In the genomic region with DNA sequence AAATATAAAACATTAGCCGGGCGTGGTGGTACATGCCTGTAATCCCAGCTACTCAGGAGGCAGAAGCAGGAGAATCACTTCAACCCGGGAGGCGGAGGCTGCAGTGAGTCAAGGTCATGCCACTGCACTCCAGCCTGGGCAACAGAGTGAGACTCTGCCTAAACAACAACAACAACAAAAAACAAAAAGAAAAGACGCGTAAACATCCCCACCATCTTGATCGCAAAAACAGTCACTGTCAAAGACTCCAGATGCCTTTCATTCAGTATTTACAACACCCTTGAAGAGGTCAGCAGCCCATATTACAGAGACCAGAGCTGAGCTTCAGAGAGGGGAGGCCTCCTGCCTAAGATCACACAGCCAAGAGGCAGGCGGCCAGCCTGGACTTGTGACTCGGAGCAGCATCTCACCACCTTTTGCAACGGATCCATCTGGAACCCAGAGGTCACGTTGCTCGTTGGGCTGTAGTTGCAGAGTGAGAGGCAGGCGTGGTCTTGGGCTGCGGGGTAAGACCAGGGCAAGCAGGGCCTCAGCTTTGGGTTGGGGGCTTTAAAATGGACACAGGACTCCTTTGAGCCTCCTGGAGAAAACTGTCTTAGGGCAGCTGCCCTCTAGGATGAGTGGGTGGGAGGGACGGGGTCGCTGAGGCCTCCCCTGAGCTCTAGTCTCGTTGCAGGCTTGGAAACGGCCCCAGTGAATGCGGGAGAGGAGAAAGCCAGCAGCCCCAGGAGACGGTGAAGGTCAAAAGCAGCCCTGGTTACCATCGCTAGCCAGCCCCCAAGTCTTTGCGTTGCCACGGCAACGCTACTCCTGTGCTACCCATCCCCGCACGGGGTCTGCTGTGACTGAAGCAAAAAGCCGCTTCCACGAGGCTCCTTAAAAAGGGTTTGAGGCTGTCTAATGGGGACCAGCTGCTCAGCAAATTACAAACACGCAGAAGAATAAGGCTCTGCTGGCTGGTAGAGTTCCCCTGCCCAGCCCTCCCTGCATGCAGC, we compare ENCODE assay signal across 16 cellular contexts. TPM values are rescaled to one million over a fixed set of nuclear protein-coding genes. Genes with fewer than 3 reads are reported as not detected.
A peak's percentile ranks its signal among the peaks of the same experiment; 100 is the strongest.
DNase-seq lines count a peak whose midpoint lies in the region; ATAC-seq and TF ChIP-seq lines count a peak whose summit lies in the region.
"Had no signal": no experiment of that assay in that cellular context is flagged by ENCODE, and none has a peak within 500 bp of the region (broad histone marks: within the 10 kb centered on the region; RNA-seq: fewer than 3 reads in every experiment).

No MANE protein-coding gene starts in this region.

- 41% methylated on average over 9 of the region's 29 CpGs; no CpG with 5 or more reads in 1 of the 2 experiments for WGBS in IMR-90 (ENCODE audit: extremely low coverage in 2 of 2, insufficient read length in 1 of 2), 2 experiments
- 71 to 80% methylated on average over 25 to 29 of the region's 29 CpGs for WGBS in endodermal cell (ENCODE audit: insufficient coverage in 1 of 2, insufficient read length in 1 of 2), 2 experiments
- WGBS in neuronal stem cell (ENCODE audit: extremely low coverage in 2 of 2, insufficient read length in 2 of 2, insufficient replicate concordance in 1 of 2), 2 donors: no CpG with 5 or more reads among the region's 29 CpGs

- dilution Hi-C loops in IMR-90 (cut with HindIII; ENCODE audit: low sequenced_read_pairs, unreplicated experiment): no loop called here

- H2AK5ac ChIP-seq in IMR-90 (ENCODE audit: low read depth, low read length) (peak overlapping the region; percentile 35), neuronal stem cell (ENCODE audit: low read depth, low read length) (peak overlapping the region; percentile 88)

- H2BK120ac ChIP-seq in IMR-90 (ENCODE audit: low read depth, low read length) (no peak overlapping the region; the same call in 1 of the 2 replicates), neuronal stem cell (ENCODE audit: low read depth, low read length) (no peak overlapping the region)

- BruUV-seq in IMR-90 (replicated peaks; lab: Mats Ljungman, UMichigan) (no TSS peak), Caco-2 (replicated peaks; lab: Mats Ljungman, UMichigan) (no TSS peak)

- peak overlapping the region; percentile 45 for H2AK9ac ChIP-seq in IMR-90 (replicated peaks; ENCODE audit: low read depth, low read length, poor library complexity)

- H4K91ac ChIP-seq in IMR-90 (ENCODE audit: insufficient read depth, low read depth, low read length): no peak overlapping the region
- H4K91ac ChIP-seq in neuronal stem cell (ENCODE audit: low read depth, low read length, poor library complexity): no peak overlapping the region

- H3K4me1 Mint-ChIP-seq in endodermal cell (peaks cover 12% of the 10 kb centered on the region), Caco-2 (ENCODE audit: low read depth, unreplicated experiment) (peaks cover under 1% of the 10 kb centered on the region)

- H3K4me1 ChIP-seq in BLaER1 treated with 17β-estradiol and CSF1 and Interleukin-3, amounts not matched to agents 10 nM and 100 nM: peaks cover 16 to 38% (median 32%) of the 10 kb centered on the region in 10 experiments
- peaks cover 20% of the 10 kb centered on the region for H3K4me1 ChIP-seq in IMR-90 (ENCODE audit: control insufficient read depth, insufficient read depth, low read length)
- no peaks in the 10 kb centered on the region for H3K4me1 ChIP-seq in endodermal cell (ENCODE audit: control insufficient read depth, insufficient read depth, low read length)
- H3K4me1 ChIP-seq in neuronal stem cell (ENCODE audit: control insufficient read depth in 2 of 2, insufficient read depth in 1 of 2, low read depth in 1 of 2, low read length in 2 of 2): peaks cover 8 to 36% of the 10 kb centered on the region in 2 donors
- peaks cover 5% of the 10 kb centered on the region for H3K4me1 ChIP-seq in Caco-2
- H3K4me1 ChIP-seq in tibial artery: peaks cover 0 to 4% (median 0%) of the 10 kb centered on the region in 4 donors

- DNase-seq in IMR-90 (no peak), endodermal cell (no peak), neuronal stem cell (ENCODE audit: low spot score) (no peak), Caco-2 (no peak), tibial artery (no peak), putamen (ENCODE audit: low spot score) (no peak)
- DNase-seq: activated CD4-positive, alpha-beta T cell treated with anti-CD3 and anti-CD28 coated beads for 1 hour; activated gamma-delta T cell treated with Interleukin-2 at 50 U/mL for 16 hours; DMS79 treated with DMSO at 0.1 percent for 48 hours; islet precursor cell; NK-92 treated with Interleukin-12 subunit alpha and Interleukin-12 subunit beta, amount 100 ng/mL, for 24 hours; stimulated activated CD4-positive, alpha-beta T cell treated with anti-CD3 and anti-CD28 coated beads, Interleukin-4, amount 100 ng/mL, for 4 hours had no signal

- no peaks in the 10 kb centered on the region for H3K27me3 Mint-ChIP-seq in endodermal cell (ENCODE audit: insufficient read depth)
- H3K27me3 Mint-ChIP-seq in Caco-2 (ENCODE audit: insufficient read depth, unreplicated experiment): no peaks in the 10 kb centered on the region

- H3K4me3 Mint-ChIP-seq in endodermal cell (no peak overlapping the region), Caco-2 (ENCODE audit: unreplicated experiment) (no peak overlapping the region)
- H3K4me3 Mint-ChIP-seq: T-helper 1 cell treated with Interleukin-12 subunit alpha and Interleukin-12 subunit beta and Interleukin-4 antibody, amounts not matched to agents 30 μg/mL and 1 μg/mL, for 36 hours had no signal

- H3K18ac ChIP-seq in IMR-90 (ENCODE audit: low read depth, low read length) (no peak overlapping the region; the same call in 1 of the 2 replicates), neuronal stem cell (ENCODE audit: low read length) (peak overlapping the region; percentile 44)

- TF ChIP-seq RAD21 in IMR-90 (IDR thresholded peaks at IDR 0.05; ENCODE audit: low read length): no peak

- H3K4me3 ChIP-seq in BLaER1 treated with 17β-estradiol and CSF1 and Interleukin-3, amounts not matched to agents 10 nM and 100 nM: no peak overlapping the region
- no peak overlapping the region for H3K4me3 ChIP-seq in IMR-90 (ENCODE audit: insufficient read depth, low read depth, low read length)
- H3K4me3 ChIP-seq in endodermal cell (ENCODE audit: low read length): no peak overlapping the region
- H3K4me3 ChIP-seq in neuronal stem cell (ENCODE audit: low read length in 2 of 2): no peak overlapping the region
- no peak overlapping the region for H3K4me3 ChIP-seq in Caco-2 (ENCODE audit: low read depth, low read length)
- H3K4me3 ChIP-seq in tibial artery: no peak overlapping the region
- H3K4me3 ChIP-seq: coronary artery had no signal

- H2BK15ac ChIP-seq in IMR-90 (ENCODE audit: low read depth, low read length) (no peak overlapping the region), neuronal stem cell (ENCODE audit: low read length) (peak overlapping the region; percentile 34)

- no peaks in the 10 kb centered on the region for H3K36me3 Mint-ChIP-seq in endodermal cell (ENCODE audit: low read depth)
- H3K36me3 Mint-ChIP-seq in Caco-2 (ENCODE audit: insufficient read depth, unreplicated experiment): no peaks in the 10 kb centered on the region

- no peak overlapping the region for H3K56ac ChIP-seq in IMR-90 (ENCODE audit: extremely low read depth, insufficient read depth, low read length)

- H4K8ac ChIP-seq in IMR-90 (ENCODE audit: low read depth in 2 of 2, low read length in 2 of 2) (no peak overlapping the region), neuronal stem cell (ENCODE audit: low read depth, low read length) (no peak overlapping the region)

- no peaks in the 10 kb centered on the region for H4K20me1 ChIP-seq in BLaER1 treated with 17β-estradiol and CSF1 and Interleukin-3, amounts not matched to agents 10 nM and 100 nM
- no peaks in the 10 kb centered on the region for H4K20me1 ChIP-seq in IMR-90 (ENCODE audit: insufficient read depth, low read length)

- H3K14ac ChIP-seq in IMR-90 (replicated peaks; ENCODE audit: low read depth, low read length): no peak overlapping the region
- H3K14ac ChIP-seq in neuronal stem cell (ENCODE audit: low read length): no peak overlapping the region

- no peak overlapping the region for H2BK20ac ChIP-seq in IMR-90 (ENCODE audit: low read depth, low read length)

- peak overlapping the region in 3 of 11 experiments; percentile 77 to 85 (median 82); a peak in 5 of 22 replicates for H3K27ac ChIP-seq in BLaER1 treated with 17β-estradiol and CSF1 and Interleukin-3, amounts not matched to agents 10 nM and 100 nM
- H3K27ac ChIP-seq in IMR-90 (ENCODE audit: insufficient read depth, low read length): no peak overlapping the region
- H3K27ac ChIP-seq in endodermal cell (ENCODE audit: low read depth, low read length): peak overlapping the region; percentile 79
- H3K27ac ChIP-seq in neuronal stem cell (replicated peaks; ENCODE audit: low read length): no peak overlapping the region
- H3K27ac ChIP-seq in tibial artery: no peak overlapping the region
- H3K27ac ChIP-seq: C4-2B, coronary artery had no signal

- peaks cover 19% of the 10 kb centered on the region for H3K9me3 Mint-ChIP-seq in endodermal cell
- no peaks in the 10 kb centered on the region for H3K9me3 Mint-ChIP-seq in Caco-2 (ENCODE audit: unreplicated experiment)

- H3K27ac Mint-ChIP-seq in endodermal cell: no peak overlapping the region
- H3K27ac Mint-ChIP-seq in Caco-2 (ENCODE audit: unreplicated experiment): no peak overlapping the region
- H3K27ac Mint-ChIP-seq: T-helper 1 cell treated with Interleukin-12 subunit alpha and Interleukin-12 subunit beta and Interleukin-4 antibody, amounts not matched to agents 30 μg/mL and 1 μg/mL, for 36 hours had no signal

- in situ Hi-C loops in IMR-90 (cut with MboI; ENCODE audit: low sequenced_read_pairs): loop anchor here (25.0 kb wide), 1 partner anchor 466 kb away; no protein-coding TSS in a partner anchor

- no peaks in the 10 kb centered on the region for H3K79me1 ChIP-seq in IMR-90 (ENCODE audit: low read depth in 1 of 2, low read length in 2 of 2)
- H3K79me1 ChIP-seq in neuronal stem cell (ENCODE audit: low read depth, low read length): no peaks in the 10 kb centered on the region

- POLR2A ChIA-PET in IMR-90 (lab: Charles Lee; ENCODE audit: unreplicated experiment): interaction anchor here (0.5 kb wide), 1 partner anchor 88 kb away, joined by 3 read pairs; no protein-coding TSS in a partner anchor
- POLR2A ChIA-PET in Caco-2 (lab: Charles Lee): no interaction called here

- H2BK12ac ChIP-seq in neuronal stem cell (ENCODE audit: low read length): peak overlapping the region; percentile 30

- no peaks in the 10 kb centered on the region for H3K9me1 ChIP-seq in IMR-90 (ENCODE audit: insufficient read depth, low read length)

- H3K36me3 ChIP-seq in BLaER1 treated with 17β-estradiol and CSF1 and Interleukin-3, amounts not matched to agents 10 nM and 100 nM: peaks cover 0 to 8% (median 0%) of the 10 kb centered on the region in 11 experiments; a peak in 3 of 22 replicates
- no peaks in the 10 kb centered on the region for H3K36me3 ChIP-seq in IMR-90 (ENCODE audit: control insufficient read depth, insufficient read depth, low read length)
- no peaks in the 10 kb centered on the region for H3K36me3 ChIP-seq in endodermal cell (ENCODE audit: control insufficient read depth, insufficient read depth, low read length)
- H3K36me3 ChIP-seq in neuronal stem cell (replicated peaks in 1 of 2; ENCODE audit: control insufficient read depth in 2 of 2, insufficient read depth in 2 of 2, low read length in 2 of 2): no peaks in the 10 kb centered on the region
- H3K36me3 ChIP-seq in Caco-2 (ENCODE audit: control insufficient read depth, insufficient read depth, low read length): no peaks in the 10 kb centered on the region
- no peaks in the 10 kb centered on the region for H3K36me3 ChIP-seq in tibial artery

- intact Hi-C loops in IMR-90 (cut with micrococcal nuclease): no loop called here
- intact Hi-C loops in Caco-2 (cut with micrococcal nuclease; ENCODE audit: unreplicated experiment): no loop called here
- intact Hi-C loops in tibial artery (cut with DNase I; ENCODE audit: low total_unique reads): no loop called here

- peak overlapping the region; percentile 2; the same call in 1 of the 2 replicates for H4K5ac ChIP-seq in IMR-90 (ENCODE audit: low read depth, low read length)

- H3K27me3 ChIP-seq in BLaER1 treated with 17β-estradiol and CSF1 and Interleukin-3, amounts not matched to agents 10 nM and 100 nM: no peaks in the 10 kb centered on the region
- H3K27me3 ChIP-seq in IMR-90 (ENCODE audit: control insufficient read depth, insufficient read depth, low read length) (no peaks in the 10 kb centered on the region; the same call in 1 of the 2 replicates), endodermal cell (ENCODE audit: control insufficient read depth, insufficient read depth, low read length, poor library complexity, severe bottlenecking) (no peaks in the 10 kb centered on the region), neuronal stem cell (ENCODE audit: control insufficient read depth in 3 of 3, insufficient read depth in 3 of 3, low read depth in 1 of 3, low read length in 3 of 3) (no peaks in the 10 kb centered on the region), Caco-2 (replicated peaks; ENCODE audit: control insufficient read depth, insufficient read depth, low read length) (no peaks in the 10 kb centered on the region), tibial artery (peaks cover 0 to 7% of the 10 kb centered on the region in 2 donors)

- CTCF ChIA-PET in IMR-90 (lab: Yijun Ruan, JAX) (no interaction called here), Caco-2 (lab: Charles Lee) (interaction anchor here (0.6 kb wide), 1 partner anchor 9 kb away, joined by 5 read pairs; no protein-coding TSS in a partner anchor)

- H3K23ac ChIP-seq in IMR-90 (ENCODE audit: low read depth, low read length): no peak overlapping the region
- H3K23ac ChIP-seq in neuronal stem cell (ENCODE audit: low read depth, low read length, poor library complexity): peak overlapping the region; percentile 2

- ATAC-seq in IMR-90 (ENCODE audit: low read depth): no peak

- H3K4me2 ChIP-seq in BLaER1 treated with 17β-estradiol and CSF1 and Interleukin-3, amounts not matched to agents 10 nM and 100 nM: peak overlapping the region in 8 of 11 experiments; percentile 68 to 96 (median 90); a peak in 16 of 22 replicates
- H3K4me2 ChIP-seq in IMR-90 (ENCODE audit: low read depth, low read length) (no peak overlapping the region), neuronal stem cell (ENCODE audit: insufficient read depth, low read length, poor library complexity, severe bottlenecking) (no peak overlapping the region)

- no peak for TF ChIP-seq POLR2A in IMR-90 (IDR thresholded peaks at IDR 0.05; ENCODE audit: low read depth, low read length)

- H2AFZ ChIP-seq in IMR-90 (replicated peaks; ENCODE audit: low read length, poor library complexity) (no peak overlapping the region), neuronal stem cell (ENCODE audit: low read length) (peak overlapping the region; percentile 4)

- H3K9ac ChIP-seq in BLaER1 treated with 17β-estradiol and CSF1 and Interleukin-3, amounts not matched to agents 10 nM and 100 nM: peak overlapping the region in 1 of 11 experiments; percentile 79; a peak in 1 of 22 replicates
- H3K9ac ChIP-seq in IMR-90 (ENCODE audit: low read depth, low read length) (no peak overlapping the region), endodermal cell (ENCODE audit: extremely low read depth, low read length, poor library complexity, severe bottlenecking) (no peak overlapping the region), neuronal stem cell (ENCODE audit: low read depth, low read length, poor library complexity) (no peak overlapping the region)

- H2BK5ac ChIP-seq in IMR-90 (ENCODE audit: low read depth, low read length, poor library complexity, severe bottlenecking) (no peak overlapping the region), neuronal stem cell (ENCODE audit: low read length) (no peak overlapping the region)

- no peak overlapping the region for H3K4ac ChIP-seq in IMR-90 (ENCODE audit: low read depth, low read length)
- no peak overlapping the region for H3K4ac ChIP-seq in neuronal stem cell (ENCODE audit: low read length)

- no peak for TF ChIP-seq CTCF in IMR-90 (conservative IDR thresholded peaks at IDR 0.05; ENCODE audit: low read depth, low read length)
- no peak for TF ChIP-seq CTCF in endodermal cell (conservative IDR thresholded peaks at IDR 0.05)
- TF ChIP-seq CTCF in Caco-2 (IDR thresholded peaks at IDR 0.05; ENCODE audit: insufficient read depth in 1 of 2, low read depth in 1 of 2, low read length in 1 of 2, severe bottlenecking in 1 of 2, unreplicated experiment in 1 of 2): no peak
- no peak for TF ChIP-seq CTCF in tibial artery (IDR thresholded peaks at IDR 0.05)

- H3K9me3 ChIP-seq in BLaER1 treated with 17β-estradiol and CSF1 and Interleukin-3, amounts not matched to agents 10 nM and 100 nM (replicated peaks in 1 of 11): peaks cover 14 to 21% (median 17%) of the 10 kb centered on the region in 11 experiments
- peaks cover 15% of the 10 kb centered on the region for H3K9me3 ChIP-seq in IMR-90 (ENCODE audit: control insufficient read depth, insufficient read depth, low read length)
- H3K9me3 ChIP-seq in endodermal cell (ENCODE audit: control insufficient read depth, low read length): peaks cover 21% of the 10 kb centered on the region
- peaks cover 5 to 12% of the 10 kb centered on the region in 2 donors for H3K9me3 ChIP-seq in neuronal stem cell (replicated peaks in 1 of 2; ENCODE audit: control insufficient read depth in 2 of 2, insufficient read depth in 1 of 2, low read depth in 1 of 2, low read length in 2 of 2)
- H3K9me3 ChIP-seq in Caco-2: peaks cover 18% of the 10 kb centered on the region
- peaks cover 4 to 14% (median 14%) of the 10 kb centered on the region in 3 donors for H3K9me3 ChIP-seq in tibial artery

RNA-seq across cellular contexts. Expression of a gene that starts 26.1 kb away (rescaled TPM):
- total RNA-seq in IMR-90 (2012; rRNA removed) (33.7 and 34.7 TPM in 2 replicates), endodermal cell (10 to 100 TPM; 23.3 to 71.4 TPM), Caco-2 (2022) (65.4 and 68.1 TPM in 2 replicates)
- polyA plus RNA-seq in IMR-90 (2012; rRNA removed): 249 and 273 TPM in 2 replicates
- 146 and 259 TPM in 2 replicates for polyA plus RNA-seq in IMR-90 (2012; cell fraction: cytosol; rRNA removed)
- 165 and 308 TPM in 2 replicates for polyA plus RNA-seq in IMR-90 (2012; cell fraction: nucleus; rRNA removed; ENCODE audit: low replicate concordance)
- 51.4 TPM for polyA plus RNA-seq in endodermal cell (2013, experiment 1 of 2)
- polyA plus RNA-seq in endodermal cell (2013, experiment 2 of 2): 47.9 TPM
- 36.5 TPM for polyA plus RNA-seq in neuronal stem cell (2013, experiment 1 of 2)
- polyA plus RNA-seq in neuronal stem cell (2013, experiment 2 of 2): 36.6 TPM

RNA-seq across cellular contexts. Expression of a gene that starts 28.5 kb away (rescaled TPM):
- 43.9 and 48.6 TPM in 2 replicates for total RNA-seq in IMR-90 (2012; rRNA removed)
- polyA plus RNA-seq in IMR-90 (2012; rRNA removed): 352 and 416 TPM in 2 replicates
- 411 and 495 TPM in 2 replicates for polyA plus RNA-seq in IMR-90 (2012; cell fraction: cytosol; rRNA removed)
- 193 and 240 TPM in 2 replicates for polyA plus RNA-seq in IMR-90 (2012; cell fraction: nucleus; rRNA removed; ENCODE audit: low replicate concordance)
- total RNA-seq in endodermal cell: 10 to 100 TPM; 36.9 to 42.7 TPM
- 61.1 TPM for polyA plus RNA-seq in endodermal cell (2013, experiment 1 of 2)
- polyA plus RNA-seq in endodermal cell (2013, experiment 2 of 2): 60.7 TPM
- polyA plus RNA-seq in neuronal stem cell (2013, experiment 1 of 2): 45.1 TPM
- 45.9 TPM for polyA plus RNA-seq in neuronal stem cell (2013, experiment 2 of 2)
- 63.8 and 70.1 TPM in 2 replicates for total RNA-seq in Caco-2 (2022)

RNA-seq across cellular contexts. Expression of a gene that starts 50.7 kb away (rescaled TPM):
- total RNA-seq in IMR-90 (2012; rRNA removed): 0.56 and 0.72 TPM in 2 replicates
- polyA plus RNA-seq in IMR-90 (2012; rRNA removed): 0.11 and 0.31 TPM in 2 replicates
- 0.09 and 0.15 TPM in 2 replicates for polyA plus RNA-seq in IMR-90 (2012; cell fraction: cytosol; rRNA removed)
- polyA plus RNA-seq in IMR-90 (2012; cell fraction: nucleus; rRNA removed; ENCODE audit: low replicate concordance): 1.1 and 1.2 TPM in 2 replicates
- 1 to 10 TPM in 1 of 2 donors, under 1 TPM in 1; 0.97 to 2.2 TPM for total RNA-seq in endodermal cell
- 0.43 TPM for polyA plus RNA-seq in endodermal cell (2013, experiment 1 of 2)
- polyA plus RNA-seq in endodermal cell (2013, experiment 2 of 2): 0.37 TPM
- polyA plus RNA-seq in neuronal stem cell (2013, experiment 1 of 2): 0.01 TPM
- polyA plus RNA-seq in neuronal stem cell (2013, experiment 2 of 2): 0.03 TPM
- total RNA-seq in Caco-2 (2022): 1.7 and 2.0 TPM in 2 replicates

RNA-seq across cellular contexts. Expression of a gene that starts 55.9 kb away (rescaled TPM):
- 50.0 and 51.8 TPM in 2 replicates for total RNA-seq in IMR-90 (2012; rRNA removed)
- 73.4 and 90.7 TPM in 2 replicates for polyA plus RNA-seq in IMR-90 (2012; rRNA removed)
- polyA plus RNA-seq in IMR-90 (2012; cell fraction: cytosol; rRNA removed): 61.1 and 63.0 TPM in 2 replicates
- 33.7 and 43.7 TPM in 2 replicates for polyA plus RNA-seq in IMR-90 (2012; cell fraction: nucleus; rRNA removed; ENCODE audit: low replicate concordance)
- total RNA-seq in endodermal cell: 10 to 100 TPM; 57.5 to 61.8 TPM
- 50.7 TPM for polyA plus RNA-seq in endodermal cell (2013, experiment 1 of 2)
- 48.7 TPM for polyA plus RNA-seq in endodermal cell (2013, experiment 2 of 2)
- 30.7 TPM for polyA plus RNA-seq in neuronal stem cell (2013, experiment 1 of 2)
- 30.5 TPM for polyA plus RNA-seq in neuronal stem cell (2013, experiment 2 of 2)
- 68.9 and 86.4 TPM in 2 replicates for total RNA-seq in Caco-2 (2022)

Comparison
In these comparisons a context has a peak if more than half of its experiments do, and no peak if none do; other contexts are left out.
1. H3K4me2 ChIP-seq: peak in BLaER1 treated with 17β-estradiol and CSF1 and Interleukin-3, amounts not matched to agents 10 nM and 100 nM (8 of 11); none in IMR-90 (single experiment) and neuronal stem cell (single experiment).